Comparison of ENCODE assay signal across 15 cellular contexts in the genomic region with DNA sequence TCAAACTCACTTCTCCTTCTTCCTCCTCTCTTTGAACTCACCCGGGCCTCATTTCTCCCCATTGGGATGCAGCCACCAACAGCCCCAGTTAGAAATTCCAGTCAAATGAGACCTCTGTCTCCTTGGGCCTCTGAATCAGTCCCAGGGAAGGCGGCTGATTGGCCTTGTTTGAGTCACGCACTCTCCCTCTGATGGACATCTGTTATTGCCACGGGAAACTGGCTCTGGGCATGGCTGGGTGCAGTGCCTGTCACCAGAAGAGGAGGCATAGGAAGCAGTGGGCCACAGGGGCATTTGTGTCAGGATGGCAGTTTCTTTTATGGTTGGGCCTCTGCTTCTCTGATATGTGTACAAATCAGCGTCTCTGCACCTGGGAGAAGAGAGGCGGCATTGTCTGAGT. TPM values are rescaled to one million over a fixed set of nuclear protein-coding genes. Genes with fewer than 3 reads are reported as not detected.
A peak's percentile ranks its signal among the peaks of the same experiment; 100 is the strongest.
DNase-seq lines count a peak whose midpoint lies in the region; FAIRE-seq lines count a peak whose summit lies in the region.
"Had no signal": no experiment of that assay in that cellular context is flagged by ENCODE, and none has a peak within 500 bp of the region (broad histone marks: within the 10 kb centered on the region; RNA-seq: fewer than 3 reads in every experiment).

No MANE protein-coding gene starts in this region.

- no peak overlapping the region for H2BK15ac ChIP-seq in neuronal stem cell (ENCODE audit: low read length)

- H3K9me3 ChIP-seq in neuronal stem cell (replicated peaks in 1 of 2; ENCODE audit: control insufficient read depth in 2 of 2, insufficient read depth in 1 of 2, low read depth in 1 of 2, low read length in 2 of 2) (no peaks in the 10 kb centered on the region), HAP-1 (no peaks in the 10 kb centered on the region)
- H3K9me3 ChIP-seq: prostate gland, thyroid gland had no signal

- H3K14ac ChIP-seq in neuronal stem cell (ENCODE audit: low read length), result no peak overlapping the region

- H3K4me3 ChIP-seq in neuronal stem cell (ENCODE audit: low read length in 2 of 2) (no peak overlapping the region), HAP-1 (no peak overlapping the region)
- H3K4me3 ChIP-seq: prostate gland, thyroid gland had no signal

- no peak overlapping the region for H3K4me2 ChIP-seq in neuronal stem cell (ENCODE audit: insufficient read depth, low read length, poor library complexity, severe bottlenecking)

- H2BK12ac ChIP-seq in neuronal stem cell (ENCODE audit: low read length), result no peak overlapping the region

- no peaks in the 10 kb centered on the region for H3K36me3 ChIP-seq in neuronal stem cell (replicated peaks in 1 of 2; ENCODE audit: control insufficient read depth in 2 of 2, insufficient read depth in 2 of 2, low read length in 2 of 2)
- H3K36me3 ChIP-seq in HAP-1 (replicated peaks), result no peaks in the 10 kb centered on the region
- H3K36me3 ChIP-seq: prostate gland, thyroid gland had no signal

- H3K27ac ChIP-seq in neuronal stem cell (replicated peaks; ENCODE audit: low read length), result no peak overlapping the region
- H3K27ac ChIP-seq: prostate gland, thyroid gland had no signal

- no peak for FAIRE-seq in GM19239 (lab: Jason Lieb, UNC)
- FAIRE-seq: keratinocyte had no signal

- H2AK5ac ChIP-seq in neuronal stem cell (ENCODE audit: low read depth, low read length), result no peak overlapping the region

- H2AFZ ChIP-seq in neuronal stem cell (ENCODE audit: low read length), result no peak overlapping the region

- in situ Hi-C loops in HAP-1 (cut with MboI; ENCODE audit: low sequenced_read_pairs), result no loop called here

- WGBS in neuronal stem cell (ENCODE audit: extremely low coverage in 2 of 2, insufficient read length in 2 of 2, insufficient replicate concordance in 1 of 2), 2 donors, result no CpG with 5 or more reads among the region's 6 CpGs

- no peak overlapping the region for H3K9ac ChIP-seq in neuronal stem cell (ENCODE audit: low read depth, low read length, poor library complexity)

- H3K18ac ChIP-seq in neuronal stem cell (ENCODE audit: low read length), result peak overlapping the region; percentile 15

- H3K23ac ChIP-seq in neuronal stem cell (ENCODE audit: low read depth, low read length, poor library complexity), result no peak overlapping the region

- no peak overlapping the region for H4K91ac ChIP-seq in neuronal stem cell (ENCODE audit: low read depth, low read length, poor library complexity)

- H3K27me3 ChIP-seq in neuronal stem cell (ENCODE audit: control insufficient read depth in 3 of 3, insufficient read depth in 3 of 3, low read depth in 1 of 3, low read length in 3 of 3) (peaks cover 4 to 53% (median 26%) of the 10 kb centered on the region in 3 experiments), HAP-1 (ENCODE audit: low read depth) (no peaks in the 10 kb centered on the region)
- H3K27me3 ChIP-seq: thyroid gland had no signal

- no peak overlapping the region for H4K8ac ChIP-seq in neuronal stem cell (ENCODE audit: low read depth, low read length)

- H2BK120ac ChIP-seq in neuronal stem cell (ENCODE audit: low read depth, low read length), result no peak overlapping the region

- peaks cover 4 to 13% of the 10 kb centered on the region in 2 donors for H3K4me1 ChIP-seq in neuronal stem cell (ENCODE audit: control insufficient read depth in 2 of 2, insufficient read depth in 1 of 2, low read depth in 1 of 2, low read length in 2 of 2)
- no peaks in the 10 kb centered on the region for H3K4me1 ChIP-seq in HAP-1
- H3K4me1 ChIP-seq: prostate gland had no signal

- H3K4ac ChIP-seq in neuronal stem cell (ENCODE audit: low read length), result no peak overlapping the region

- peak; percentile 59 for DNase-seq in Daoy (ENCODE audit: low read depth)
- DNase-seq in HS-5 (ENCODE audit: low read depth), result peak; percentile 69
- peak; percentile 38 for DNase-seq in amniotic epithelial cell (ENCODE audit: low read depth)
- DNase-seq in neuronal stem cell (ENCODE audit: low spot score), result no peak
- no peak for DNase-seq in GM19239 (ENCODE audit: insufficient read length, low spot score)
- DNase-seq in kidney glomerular epithelial cell (lab: John Stamatoyannopoulos, UW), result no peak
- no peak for DNase-seq in HAP-1 (ENCODE audit: low spot score in 2 of 2)
- DNase-seq: activated CD8-positive, alpha-beta memory T cell treated with anti-CD3 and anti-CD28 coated beads, Interleukin-2, amount 50 U/mL, for 48 hours; CD8-positive, alpha-beta T cell; central memory CD4-positive, alpha-beta T cell; NCI-H2227 treated with DMSO at 0.1 percent for 48 hours; T-helper 1 cell; thyroid gland had no signal

- no peak overlapping the region for H2BK5ac ChIP-seq in neuronal stem cell (ENCODE audit: low read length)

- no peaks in the 10 kb centered on the region for H3K79me1 ChIP-seq in neuronal stem cell (ENCODE audit: low read depth, low read length)

RNA-seq across cellular contexts. Expression of gene WNT11, which starts 9.6 kb away (rescaled TPM):
- total RNA-seq in Daoy (2014; rRNA removed; shearing (Covaris generic)), result 1.4 and 4.6 TPM in 2 replicates
- polyA plus RNA-seq in neuronal stem cell (2013, experiment 1 of 2), result 0.15 TPM
- polyA plus RNA-seq in neuronal stem cell (2013, experiment 2 of 2), result 0.12 TPM
- polyA plus RNA-seq: keratinocyte had no signal

Comparison
In these comparisons a context has a peak if more than half of its experiments do, and no peak if none do; other contexts are left out.
1. DNase-seq: peak in Daoy (single experiment), HS-5 (single experiment) and amniotic epithelial cell (single experiment); none in neuronal stem cell (single experiment), GM19239 (single experiment), kidney glomerular epithelial cell (single experiment) and HAP-1 (0 of 2).